Comparison of ENCODE assay signal across 8 cellular contexts in the genomic region with DNA sequence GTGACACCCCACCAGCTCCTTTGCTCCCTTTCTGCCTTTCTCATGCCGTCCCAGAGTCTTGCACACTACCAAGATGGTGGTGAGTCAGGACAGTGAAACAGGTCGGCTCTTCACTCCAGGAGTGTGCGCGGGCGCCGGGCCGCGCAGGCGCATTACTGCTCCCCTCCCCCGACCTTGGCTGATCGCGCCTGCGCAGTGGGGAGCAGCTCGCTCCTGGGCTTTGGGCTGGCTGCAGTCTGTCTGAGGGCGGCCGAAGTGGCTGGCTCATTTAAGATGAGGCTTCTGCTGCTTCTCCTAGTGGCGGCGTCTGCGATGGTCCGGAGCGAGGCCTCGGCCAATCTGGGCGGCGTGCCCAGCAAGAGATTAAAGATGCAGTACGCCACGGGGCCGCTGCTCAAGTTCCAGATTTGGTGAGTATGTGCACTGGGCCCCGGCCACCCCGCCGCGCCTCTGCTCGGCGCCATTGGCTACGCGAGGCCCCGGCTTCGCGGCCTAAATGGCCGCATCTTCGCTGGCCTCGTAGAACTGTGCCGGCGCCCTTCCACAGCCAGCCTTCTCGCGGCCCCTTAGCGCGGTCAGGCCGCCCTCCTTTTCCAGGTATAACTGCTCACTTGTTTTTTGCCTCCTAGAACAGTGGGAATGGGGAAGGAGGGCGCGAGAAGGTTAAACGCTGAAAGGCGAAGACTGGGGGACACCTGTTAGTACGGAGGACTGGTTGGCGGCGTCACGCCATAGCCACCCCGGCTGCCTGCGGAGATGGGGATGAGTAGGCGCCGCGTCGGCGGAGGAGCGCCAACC. TPM values are rescaled to one million over a fixed set of nuclear protein-coding genes. Genes with fewer than 3 reads are reported as not detected.
A peak's percentile ranks its signal among the peaks of the same experiment; 100 is the strongest.
DNase-seq lines count a peak whose midpoint lies in the region; ATAC-seq and TF ChIP-seq lines count a peak whose summit lies in the region.

Gene SELENOT (plus strand): TSS at position 232 of the 798 bp plus-strand sequence. CDS start 42 bp downstream, at position 274.

- WGBS in tibial nerve, 2 donors, result 0 to 1% methylated on average over 58 to 62 of the region's 64 CpGs

- ATAC-seq in HG02678 (IDR thresholded peaks at IDR 0.05; ENCODE audit: unreplicated experiment) (peak; percentile 63), Right ventricle myocardium superior (ENCODE audit: poor library complexity) (peak; percentile 97)

- H3K27ac ChIP-seq in parathyroid adenoma (peak within 1 kb of the TSS; percentile 96), tibial nerve (peak within 1 kb of the TSS; percentile 86 to 99 (median 98))

- intact Hi-C loops in Right ventricle myocardium superior (cut with DNase I), result no loop called here

- H3K4me3 ChIP-seq in GM12865 (ENCODE audit: low read depth, low read length) (peak within 1 kb of the TSS; percentile 99), parathyroid adenoma (ENCODE audit: low read depth, low read length) (peak within 1 kb of the TSS; percentile 86), tibial nerve (peak within 1 kb of the TSS; percentile 70 to 97 (median 87))

- DNase-seq in GM12865 (ENCODE audit: low read depth) (peak; percentile 98), NCI-H1417 (lab: John Stamatoyannopoulos, UW) (peak; percentile 90 to 99 (median 96)), SW 1271 (lab: John Stamatoyannopoulos, UW) (peak; percentile 79 to 95), Right ventricle myocardium superior (peak; percentile 97), tibial nerve (ENCODE audit: low spot score in 2 of 2) (peak; percentile 87 to 91)
- DNase-seq in activated naive CD8-positive, alpha-beta T cell treated with anti-CD3 and anti-CD28 coated beads, Interleukin-2, amount 50 U/mL, for 16 hours (ENCODE audit: low read depth, low spot score), result peak; percentile 82

- H3K36me3 ChIP-seq in parathyroid adenoma (ENCODE audit: control insufficient read depth, insufficient read depth, low read length) (no peaks in the 10 kb centered on the region), tibial nerve (no peaks in the 10 kb centered on the region)

- H3K9ac ChIP-seq in parathyroid adenoma, result peak within 1 kb of the TSS; percentile 95

- peak; percentile 94 to 96 for TF ChIP-seq POLR2A in tibial nerve (IDR thresholded peaks at IDR 0.05)

- H2AFZ ChIP-seq in parathyroid adenoma, result peak within 1 kb of the TSS; percentile 81

- peak within 1 kb of the TSS; percentile 93 for H3K4me2 ChIP-seq in parathyroid adenoma (ENCODE audit: low read length)

- TF ChIP-seq EP300 in tibial nerve (IDR thresholded peaks at IDR 0.05), result peak; percentile 58 to 97

- H3K27me3 ChIP-seq in parathyroid adenoma (ENCODE audit: control insufficient read depth, insufficient read depth, low read length), result no peaks in the 10 kb centered on the region
- H3K27me3 ChIP-seq in tibial nerve, result no peaks in the 10 kb centered on the region

- H3K9me3 ChIP-seq in parathyroid adenoma (ENCODE audit: control insufficient read depth, low read length), result no peaks in the 10 kb centered on the region
- no peaks in the 10 kb centered on the region for H3K9me3 ChIP-seq in tibial nerve

- H3K79me2 ChIP-seq in parathyroid adenoma, result peaks cover 49% of the 10 kb centered on the region

- TF ChIP-seq CTCF in GM12865 (IDR thresholded peaks at IDR 0.05; ENCODE audit: insufficient read depth, low read depth, low read length, missing control alignments), result peak; percentile 23
- peak; percentile 31 for TF ChIP-seq CTCF in parathyroid adenoma (IDR thresholded peaks at IDR 0.05)
- peak in 4 of 5 experiments; percentile 4 to 67 (median 40) for TF ChIP-seq CTCF in tibial nerve (IDR thresholded peaks at IDR 0.05)

- H3K4me1 ChIP-seq in parathyroid adenoma, result peaks cover 6% of the 10 kb centered on the region
- peaks cover 0 to 53% (median 32%) of the 10 kb centered on the region in 4 donors for H3K4me1 ChIP-seq in tibial nerve

RNA-seq across cellular contexts. Expression of gene SELENOT, which starts in this region (rescaled TPM):
- total RNA-seq in Right ventricle myocardium superior (59.8 TPM), tibial nerve (100 to 1,000 TPM in 2 of 4 donors, 10 to 100 TPM in 2; 80.4 to 160 (median 101) TPM)

Comparison
In these comparisons a context has a peak if more than half of its experiments do, and no peak if none do; other contexts are left out.
1. Peak in every context shown above with its lines: DNase-seq, ATAC-seq, H3K4me3 ChIP-seq and H3K27ac ChIP-seq.